Comparison of ENCODE assay signal across 8 cellular contexts in the genomic region with DNA sequence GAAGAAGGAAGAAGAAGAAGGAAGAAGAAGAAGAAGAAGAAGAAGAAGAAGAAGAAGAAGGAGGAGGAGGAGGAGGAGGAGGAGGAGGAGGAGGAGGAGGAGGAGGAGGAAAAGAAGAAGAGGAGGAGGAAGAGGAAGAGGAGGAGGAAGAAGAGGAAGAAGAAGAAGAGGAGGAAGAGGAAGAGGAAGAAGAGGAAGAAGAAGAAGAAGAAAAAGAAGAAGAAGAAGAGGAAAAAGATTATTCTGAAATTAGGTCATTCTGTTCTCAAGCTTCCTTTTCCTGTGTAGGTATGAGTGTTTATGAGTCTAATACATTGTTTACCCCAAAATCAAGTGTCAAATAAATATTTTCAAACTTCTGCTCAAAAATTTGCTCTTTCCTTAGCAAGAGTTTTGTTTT. TPM values are rescaled to one million over a fixed set of nuclear protein-coding genes. Genes with fewer than 3 reads are reported as not detected.
"Had no signal": no experiment of that assay in that cellular context is flagged by ENCODE, and none has a peak within 500 bp of the region (broad histone marks: within the 10 kb centered on the region; RNA-seq: fewer than 3 reads in every experiment).

No MANE protein-coding gene starts in this region.

RNA-seq across cellular contexts. Expression of gene ALPP, which starts 6.5 kb away (rescaled TPM):
- total RNA-seq: activated CD4-positive, alpha-beta memory T cell treated with anti-CD3 and anti-CD28 coated beads for 36 hours; activated naive CD4-positive, alpha-beta T cell treated with anti-CD3 and anti-CD28 coated beads for 36 hours; activated T-cell treated with anti-CD3 and anti-CD28 coated beads, Interleukin-2, amount 50 U/mL, for 4 hours; activated T-helper 1 cell treated with anti-CD3 and anti-CD28 coated beads, Interleukin-12 subunit alpha, Interleukin-12 subunit beta, Interleukin-2, Interleukin-4 antibody, amounts not matched to agents 30 ng/mL and 10 ng/mL and 1 ng/mL, durations not matched to agents 14 hours and 24 hours and 36 hours; adrenal gland; Right ventricle myocardium inferior had no signal
- polyA plus RNA-seq: adrenal gland had no signal

RNA-seq across cellular contexts. Expression of gene ALPG, which starts 21.6 kb away (rescaled TPM):
- total RNA-seq: activated B cell treated with CpG ODN at 0.5 μM for 24 hours; activated CD4-positive, alpha-beta memory T cell treated with anti-CD3 and anti-CD28 coated beads for 36 hours; activated naive CD4-positive, alpha-beta T cell treated with anti-CD3 and anti-CD28 coated beads for 36 hours; activated naive CD4-positive, alpha-beta T cell treated with anti-CD3 and anti-CD28 coated beads, Interleukin-2, amount 50 U/mL, for 72 hours; activated T-cell treated with anti-CD3 and anti-CD28 coated beads, Interleukin-2, amount 50 U/mL, for 4 hours; activated T-helper 1 cell treated with anti-CD3 and anti-CD28 coated beads, Interleukin-12 subunit alpha, Interleukin-12 subunit beta, Interleukin-2, Interleukin-4 antibody, amounts not matched to agents 30 ng/mL and 10 ng/mL and 1 ng/mL, durations not matched to agents 14 hours and 24 hours and 36 hours; adrenal gland; Right ventricle myocardium inferior had no signal
- polyA plus RNA-seq: adrenal gland had no signal
